Comparison of ENCODE assay signal across 9 cellular contexts in the genomic region with DNA sequence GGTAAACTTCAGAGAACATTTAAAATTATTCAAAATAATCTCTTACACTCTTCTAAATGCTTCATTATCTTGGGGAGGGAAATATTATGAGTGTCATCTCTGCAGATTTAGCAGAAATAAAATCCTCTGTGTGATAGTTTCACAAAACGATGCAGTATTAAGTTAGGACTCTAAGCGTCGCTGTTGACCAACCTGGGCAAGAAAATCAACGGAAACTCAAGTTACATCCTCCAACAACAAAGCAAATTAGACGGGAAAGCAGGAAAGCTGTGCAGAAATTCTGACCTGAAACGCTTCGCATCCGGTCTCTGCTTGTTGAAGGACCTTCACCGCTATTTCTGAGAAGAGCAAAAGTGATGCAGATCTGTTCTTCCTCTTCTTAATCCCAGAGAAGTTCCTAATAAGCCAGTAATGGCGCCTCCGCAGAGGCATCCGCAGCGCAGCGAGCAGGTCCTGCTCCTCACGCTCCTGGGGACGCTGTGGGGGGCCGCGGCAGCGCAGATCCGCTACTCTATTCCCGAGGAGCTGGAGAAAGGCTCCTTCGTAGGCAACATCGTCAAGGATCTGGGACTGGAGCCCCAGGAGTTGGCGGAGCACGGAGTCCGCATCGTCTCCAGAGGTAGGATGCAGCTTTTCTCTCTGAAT. TPM values are rescaled to one million over a fixed set of nuclear protein-coding genes. Genes with fewer than 3 reads are reported as not detected.
DNase-seq lines count a peak whose midpoint lies in the region; ATAC-seq, FAIRE-seq and TF ChIP-seq lines count a peak whose summit lies in the region.
"Had no signal": no experiment of that assay in that cellular context is flagged by ENCODE, and none has a peak within 500 bp of the region (broad histone marks: within the 10 kb centered on the region; RNA-seq: fewer than 3 reads in every experiment).

Gene PCDHGA6, plus strand, starts transcription at position 219 of the 645 bp plus-strand sequence. Its CDS starts 193 bp downstream, at position 412.

- H3K9me3 ChIP-seq in A673 (ENCODE audit: low read depth, low read length, poor library complexity, severe bottlenecking) (peaks cover 30% of the 10 kb centered on the region), astrocyte (ENCODE audit: insufficient read depth, low read depth, low read length) (peaks cover 52% of the 10 kb centered on the region), right lobe of liver (peaks cover 0 to 10% (median 2%) of the 10 kb centered on the region in 4 donors)

- no peaks in the 10 kb centered on the region for H3K4me1 Mint-ChIP-seq in astrocyte (ENCODE audit: low read depth, unreplicated experiment)

- H4K20me1 ChIP-seq in astrocyte (ENCODE audit: insufficient read depth, low read length), result no peaks in the 10 kb centered on the region

- CTCF ChIA-PET in A673 (lab: Charles Lee), result interaction anchor here (0.6 to 1.4 kb wide), 5 partner anchors 151 to 194 kb away, joined by 3 to 13 read pairs (median 8); partner anchors contain the start of gene PCDHB14

- 11% methylated on average over 9 of the region's 27 CpGs for WGBS in right lobe of liver (ENCODE audit: insufficient coverage, low coverage, low lambda C conversion rate, missing lambda C conversion rate)

- H3K27me3 ChIP-seq in A673 (replicated peaks; ENCODE audit: insufficient read depth, low read depth, low read length, poor library complexity) (no peaks in the 10 kb centered on the region), astrocyte (ENCODE audit: insufficient read depth, low read length) (no peaks in the 10 kb centered on the region), right lobe of liver (no peaks in the 10 kb centered on the region)
- H3K27me3 ChIP-seq: pancreas had no signal

- H3K4me3 ChIP-seq in A673 (ENCODE audit: low read depth, low read length, poor library complexity, severe bottlenecking) (peak within 1 kb of the TSS; percentile 51), GM12875 (ENCODE audit: low read depth, low read length) (no peak within 1 kb of the TSS), astrocyte (ENCODE audit: insufficient read depth, low read depth, low read length) (peak within 1 kb of the TSS; percentile 49), right lobe of liver (peak within 1 kb of the TSS in 1 of 3 donors; percentile 16)
- H3K4me3 ChIP-seq: pancreas had no signal

- ATAC-seq in right lobe of liver, result peak in 1 of 4 donors; percentile 25

- intact Hi-C loops in A673 (cut with micrococcal nuclease; ENCODE audit: unreplicated experiment) (loop anchor here (1.0 kb wide), 1 partner anchor 188 kb away; no protein-coding TSS in a partner anchor), right lobe of liver (cut with DNase I) (no loop called here)

- H3K36me3 Mint-ChIP-seq in astrocyte (ENCODE audit: low read depth, unreplicated experiment), result peaks cover 7% of the 10 kb centered on the region

- no peak within 1 kb of the TSS for H3K4me3 Mint-ChIP-seq in astrocyte (ENCODE audit: unreplicated experiment)

- H3K27me3 Mint-ChIP-seq in astrocyte (ENCODE audit: low read depth, unreplicated experiment), result no peaks in the 10 kb centered on the region

- TF ChIP-seq CTCF in A673 (conservative IDR thresholded peaks at IDR 0.05; ENCODE audit: low read depth, low read length), result peak; percentile 69
- TF ChIP-seq CTCF in GM12875 (IDR thresholded peaks at IDR 0.05; ENCODE audit: borderline replicate concordance, insufficient read depth, low read depth, low read length), result peak; percentile 24; the same call in 1 of the 2 replicates
- peak; percentile 49 for TF ChIP-seq CTCF in astrocyte (IDR thresholded peaks at IDR 0.05; ENCODE audit: insufficient read depth, low read depth, low read length)
- TF ChIP-seq CTCF in right lobe of liver (IDR thresholded peaks at IDR 0.05), result peak; percentile 4 to 31 (median 26)

- peak within 1 kb of the TSS; percentile 76 for H2AFZ ChIP-seq in astrocyte (ENCODE audit: low read depth, low read length)

- peak within 1 kb of the TSS; percentile 72 for H3K4me2 ChIP-seq in astrocyte (ENCODE audit: low read length)

- FAIRE-seq in astrocyte (lab: Jason Lieb, UNC), result no peak
- FAIRE-seq: pancreas had no signal

- DNase-seq in A673 (ENCODE audit: low spot score), result peak; percentile 70
- peak; percentile 6 for DNase-seq in astrocyte (ENCODE audit: low read depth)
- no peak for DNase-seq in right lobe of liver
- DNase-seq in NCI-H510A treated with DMSO at 0.1 percent for 48 hours (lab: John Stamatoyannopoulos, UW), result no peak
- DNase-seq in NCI-H2196 treated with DMSO at 0.1 percent for 48 hours (lab: John Stamatoyannopoulos, UW; ENCODE audit: unreplicated experiment), result no peak
- DNase-seq in amygdala (lab: John Stamatoyannopoulos, UW), result no peak
- DNase-seq in NCI-H146 (lab: John Stamatoyannopoulos, UW), result no peak
- DNase-seq: pancreas had no signal

- peak within 1 kb of the TSS; percentile 22 for H3K9ac ChIP-seq in astrocyte (ENCODE audit: low read length)

- TSS peak; percentile 40 for BruUV-seq in A673 (replicated peaks; lab: Mats Ljungman, UMichigan)

- H3K27ac ChIP-seq in A673 (ENCODE audit: low read depth, low read length, poor library complexity, severe bottlenecking), result peak within 1 kb of the TSS; percentile 59
- H3K27ac ChIP-seq in astrocyte (ENCODE audit: low read depth, low read length), result no peak within 1 kb of the TSS
- H3K27ac ChIP-seq in right lobe of liver, result no peak within 1 kb of the TSS
- H3K27ac ChIP-seq: pancreas had no signal

- peaks cover 31% of the 10 kb centered on the region for H3K9me3 Mint-ChIP-seq in astrocyte (ENCODE audit: unreplicated experiment)

- H3K4me1 ChIP-seq in A673 (ENCODE audit: insufficient read depth, low read length, poor library complexity, severe bottlenecking), result no peaks in the 10 kb centered on the region
- H3K4me1 ChIP-seq in astrocyte (ENCODE audit: insufficient read depth, low read length), result no peaks in the 10 kb centered on the region
- H3K4me1 ChIP-seq in right lobe of liver, result no peaks in the 10 kb centered on the region
- H3K4me1 ChIP-seq: pancreas had no signal

- POLR2A ChIA-PET in A673 (lab: Charles Lee; ENCODE audit: low non-redundant PET), result no interaction called here

- H3K27ac Mint-ChIP-seq in astrocyte (ENCODE audit: unreplicated experiment), result no peak within 1 kb of the TSS

- no peak for TF ChIP-seq POLR2A in right lobe of liver (IDR thresholded peaks at IDR 0.05)

- H3K36me3 ChIP-seq in A673 (ENCODE audit: insufficient read depth, low read length, poor library complexity, severe bottlenecking), result no peaks in the 10 kb centered on the region
- no peaks in the 10 kb centered on the region for H3K36me3 ChIP-seq in astrocyte (ENCODE audit: insufficient read depth, low read length)
- no peaks in the 10 kb centered on the region for H3K36me3 ChIP-seq in right lobe of liver
- H3K36me3 ChIP-seq: pancreas had no signal

- H3K79me2 ChIP-seq in astrocyte (ENCODE audit: insufficient read depth, low read length), result no peaks in the 10 kb centered on the region

RNA-seq across cellular contexts. Expression of gene PCDHGA6, which starts in this region (rescaled TPM):
- total RNA-seq in A673 (2021) (20.2 and 21.6 TPM in 2 replicates), astrocyte (0.22 and 0.41 TPM in 2 replicates), right lobe of liver (1 to 10 TPM in 3 of 6 experiments, under 1 TPM in 3; 0.56 to 1.3 (median 0.89) TPM)

Comparison
In these comparisons a context has a peak if more than half of its experiments do, and no peak if none do; other contexts are left out.
1. Peak in DNase-seq, H3K4me3 ChIP-seq, H3K9ac ChIP-seq and H3K4me2 ChIP-seq in astrocyte; RNA of the gene not detected or under 1 TPM.